ENCODE assay signal across 1 cellular context in genomic region chr6:16278048-16278724, GRCh38.
TF ChIP-seq lines count a peak whose summit lies in the region.

No MANE protein-coding gene starts in this region.

TF ChIP-seq in K562, 482 proteins besides CTCF, POLR2A, EP300 and RAD21 (continued from another document):
- no peak for TF ChIP-seq CEBPZ (IDR thresholded peaks at IDR 0.05; ENCODE audit: borderline replicate concordance, low read depth, low read length)
- no peak for TF ChIP-seq CBX5 (IDR thresholded peaks at IDR 0.05; ENCODE audit: borderline replicate concordance, low read depth)
- no peak for TF ChIP-seq MTA3 (IDR thresholded peaks at IDR 0.05; ENCODE audit: borderline replicate concordance)
- no peak for TF ChIP-seq ADNP (tag; IDR thresholded peaks at IDR 0.05)
- TF ChIP-seq MAFG (tag; conservative IDR thresholded peaks at IDR 0.05): no peak
- TF ChIP-seq HDGF (IDR thresholded peaks at IDR 0.05): 0 out of 2 replicates have a peak, but pooled peaks have one; percentile 2
- TF ChIP-seq RFX7 (CRISPR knock-in tag; IDR thresholded peaks at IDR 0.05): no peak
- TF ChIP-seq SNAPC5 (CRISPR knock-in tag; IDR thresholded peaks at IDR 0.05): no peak
- 0 out of 2 replicates have a peak, but pooled peaks have one; percentile 55 for TF ChIP-seq PURB (CRISPR knock-in tag; IDR thresholded peaks at IDR 0.05; ENCODE audit: low read depth)
- TF ChIP-seq NFXL1 (CRISPR knock-in tag; IDR thresholded peaks at IDR 0.05): no peak
- no peak for TF ChIP-seq YY1 (IDR thresholded peaks at IDR 0.05; ENCODE audit: borderline replicate concordance in 1 of 3, control insufficient read depth in 1 of 3, extremely low read depth in 1 of 3, insufficient read depth in 3 of 3, insufficient read length in 1 of 3, insufficient replicate concordance in 2 of 3, low read depth in 1 of 3, low read length in 2 of 3)
- no peak for TF ChIP-seq ZNF316 (IDR thresholded peaks at IDR 0.05)
- 0 out of 2 replicates have a peak, but pooled peaks have one; percentile 23 for TF ChIP-seq POLR2G (IDR thresholded peaks at IDR 0.05; ENCODE audit: low read depth, low read length)
- TF ChIP-seq MCM2 (IDR thresholded peaks at IDR 0.05; ENCODE audit: low read depth): no peak
- no peak for TF ChIP-seq EWSR1 (IDR thresholded peaks at IDR 0.05; ENCODE audit: borderline replicate concordance, low read depth, partially characterized antibody)
- no peak for TF ChIP-seq ATF1 (CRISPR knock-in tag; IDR thresholded peaks at IDR 0.05)
- TF ChIP-seq ATF1 (tag; IDR thresholded peaks at IDR 0.05): no peak
- no peak for TF ChIP-seq MBD1 (CRISPR knock-in tag; IDR thresholded peaks at IDR 0.05)
- no peak for TF ChIP-seq ESRRA (IDR thresholded peaks at IDR 0.05; ENCODE audit: borderline replicate concordance, low read depth)
- no peak for TF ChIP-seq ZNF766 (CRISPR knock-in tag; conservative IDR thresholded peaks at IDR 0.05)
- no peak for TF ChIP-seq PBX2 (CRISPR knock-in tag; IDR thresholded peaks at IDR 0.05; ENCODE audit: low read depth)
- no peak for TF ChIP-seq PBX2 (tag; conservative IDR thresholded peaks at IDR 0.05; ENCODE audit: low read depth)
- TF ChIP-seq THRB (CRISPR knock-in tag; conservative IDR thresholded peaks at IDR 0.05): no peak
- TF ChIP-seq SIN3A (IDR thresholded peaks at IDR 0.05; ENCODE audit: borderline replicate concordance in 2 of 2, control insufficient read depth in 1 of 2, low read depth in 2 of 2, low read length in 2 of 2): no peak
- TF ChIP-seq JUN (IDR thresholded peaks at IDR 0.05; ENCODE audit: borderline replicate concordance, low read depth, low read length): no peak
- peak; percentile 15; the same call in 1 of the 2 replicates for TF ChIP-seq JUN (CRISPR knock-in tag; IDR thresholded peaks at IDR 0.05; ENCODE audit: borderline replicate concordance)
